ENCODE assay signal across 1 cellular context in the genomic region with DNA sequence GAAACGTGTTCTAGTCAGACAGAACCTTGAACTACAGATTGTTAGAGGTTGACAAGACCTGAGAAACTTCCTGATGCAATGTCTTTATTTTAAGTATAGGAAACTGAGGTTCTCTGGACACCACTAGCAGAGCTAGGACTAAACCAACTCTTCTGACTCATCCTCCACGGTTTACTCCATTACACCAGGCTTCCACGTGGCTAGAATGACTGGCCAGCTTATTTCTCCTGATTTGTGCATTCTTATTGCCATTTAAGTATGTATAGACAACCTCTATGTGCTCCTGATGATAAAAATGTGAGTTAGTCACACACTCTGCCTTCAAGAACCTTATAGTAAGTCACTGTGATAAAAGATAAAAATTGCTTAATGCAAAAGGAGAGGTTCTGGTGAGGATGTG.
TF ChIP-seq lines count a peak whose summit lies in the region.

No MANE protein-coding gene starts in this region.

TF ChIP-seq in A549, 52 proteins besides CTCF, POLR2A, EP300 and RAD21 (continued from another document):
- TF ChIP-seq, protein P1, sequence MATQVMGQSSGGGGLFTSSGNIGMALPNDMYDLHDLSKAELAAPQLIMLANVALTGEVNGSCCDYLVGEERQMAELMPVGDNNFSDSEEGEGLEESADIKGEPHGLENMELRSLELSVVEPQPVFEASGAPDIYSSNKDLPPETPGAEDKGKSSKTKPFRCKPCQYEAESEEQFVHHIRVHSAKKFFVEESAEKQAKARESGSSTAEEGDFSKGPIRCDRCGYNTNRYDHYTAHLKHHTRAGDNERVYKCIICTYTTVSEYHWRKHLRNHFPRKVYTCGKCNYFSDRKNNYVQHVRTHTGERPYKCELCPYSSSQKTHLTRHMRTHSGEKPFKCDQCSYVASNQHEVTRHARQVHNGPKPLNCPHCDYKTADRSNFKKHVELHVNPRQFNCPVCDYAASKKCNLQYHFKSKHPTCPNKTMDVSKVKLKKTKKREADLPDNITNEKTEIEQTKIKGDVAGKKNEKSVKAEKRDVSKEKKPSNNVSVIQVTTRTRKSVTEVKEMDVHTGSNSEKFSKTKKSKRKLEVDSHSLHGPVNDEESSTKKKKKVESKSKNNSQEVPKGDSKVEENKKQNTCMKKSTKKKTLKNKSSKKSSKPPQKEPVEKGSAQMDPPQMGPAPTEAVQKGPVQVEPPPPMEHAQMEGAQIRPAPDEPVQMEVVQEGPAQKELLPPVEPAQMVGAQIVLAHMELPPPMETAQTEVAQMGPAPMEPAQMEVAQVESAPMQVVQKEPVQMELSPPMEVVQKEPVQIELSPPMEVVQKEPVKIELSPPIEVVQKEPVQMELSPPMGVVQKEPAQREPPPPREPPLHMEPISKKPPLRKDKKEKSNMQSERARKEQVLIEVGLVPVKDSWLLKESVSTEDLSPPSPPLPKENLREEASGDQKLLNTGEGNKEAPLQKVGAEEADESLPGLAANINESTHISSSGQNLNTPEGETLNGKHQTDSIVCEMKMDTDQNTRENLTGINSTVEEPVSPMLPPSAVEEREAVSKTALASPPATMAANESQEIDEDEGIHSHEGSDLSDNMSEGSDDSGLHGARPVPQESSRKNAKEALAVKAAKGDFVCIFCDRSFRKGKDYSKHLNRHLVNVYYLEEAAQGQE (IDR thresholded peaks at IDR 0.05): no peak
TF ChIP-seq in A549: peak in this region for 0.
